1 cellular context compared by ENCODE assay signal in genomic region chrX:103586659-103587058, GRCh38.
TF ChIP-seq lines count a peak whose summit lies in the region.

No MANE protein-coding gene starts in this region.

TF ChIP-seq in HCT116, 20 proteins besides CTCF, POLR2A, EP300 and RAD21 (continued from another document):
- TF ChIP-seq ZBTB33 (IDR thresholded peaks at IDR 0.05; ENCODE audit: extremely low read depth, insufficient replicate concordance, low read length) (no peak), EZH2phosphoT487 (IDR thresholded peaks at IDR 0.05; ENCODE audit: borderline replicate concordance) (no peak), YY1 (IDR thresholded peaks at IDR 0.05; ENCODE audit: extremely low read depth, insufficient replicate concordance, low read depth, low read length) (no peak), FOSL1 (IDR thresholded peaks at IDR 0.05; ENCODE audit: low read depth) (no peak), ZNF274 (IDR thresholded peaks at IDR 0.05; ENCODE audit: low read depth, low read length) (no peak), CBX3 (IDR thresholded peaks at IDR 0.05; ENCODE audit: low read depth) (no peak), POLR2AphosphoS5 (IDR thresholded peaks at IDR 0.05; ENCODE audit: low read depth, low read length) (no peak), EZH2 (IDR thresholded peaks at IDR 0.05) (no peak), ELF1 (IDR thresholded peaks at IDR 0.05; ENCODE audit: borderline replicate concordance, low read depth) (no peak)
